In the genomic region with DNA sequence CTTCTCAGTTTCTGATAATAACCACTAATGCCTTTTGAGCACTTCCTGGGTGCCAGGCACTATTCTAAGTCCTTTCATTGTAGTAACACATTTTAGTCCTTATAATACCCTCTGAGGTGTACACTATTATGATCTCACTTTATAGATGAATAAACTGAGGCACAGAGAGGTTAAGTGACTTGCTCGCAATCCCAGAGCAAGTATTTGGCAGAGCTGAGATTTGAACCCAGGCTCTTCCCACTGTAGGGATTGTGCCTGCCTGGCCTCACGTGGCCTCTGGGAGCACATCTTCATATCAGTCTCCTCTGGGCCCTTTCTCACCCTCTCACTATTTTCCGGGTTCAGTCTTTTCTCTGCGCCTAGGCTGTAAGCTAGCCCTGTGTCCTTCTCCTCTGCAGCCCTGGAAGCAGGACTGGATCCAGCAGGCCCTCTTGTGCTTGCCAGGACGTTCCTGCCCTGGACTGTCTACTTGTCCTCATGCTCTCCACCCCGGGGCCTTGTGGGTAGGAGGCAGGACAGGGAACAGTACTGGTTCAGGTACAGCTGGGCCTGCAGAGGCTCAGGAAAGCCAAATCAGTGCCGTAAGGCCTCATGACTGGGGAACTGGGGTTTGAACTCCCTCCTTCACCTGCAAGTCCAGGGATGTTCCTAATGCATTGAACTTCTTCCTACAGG, we compare ENCODE assay signal across 1 cellular context.
TF ChIP-seq lines count a peak whose summit lies in the region.

No MANE protein-coding gene starts in this region.

TF ChIP-seq in HCT116, 20 proteins besides CTCF, POLR2A, EP300 and RAD21 (continued from another document):
- no peak for TF ChIP-seq ZBTB33 (IDR thresholded peaks at IDR 0.05; ENCODE audit: extremely low read depth, insufficient replicate concordance, low read length)
- no peak for TF ChIP-seq FOSL1 (IDR thresholded peaks at IDR 0.05; ENCODE audit: low read depth)
- TF ChIP-seq CEBPB (IDR thresholded peaks at IDR 0.05; ENCODE audit: low read depth), result no peak
- no peak for TF ChIP-seq SRF (IDR thresholded peaks at IDR 0.05; ENCODE audit: low read depth)
- TF ChIP-seq EZH2 (IDR thresholded peaks at IDR 0.05), result no peak
- TF ChIP-seq ZNF274 (IDR thresholded peaks at IDR 0.05; ENCODE audit: low read depth, low read length), result no peak
- no peak for TF ChIP-seq JUND (IDR thresholded peaks at IDR 0.05)
- TF ChIP-seq SP1 (IDR thresholded peaks at IDR 0.05; ENCODE audit: low read depth), result no peak
- no peak for TF ChIP-seq YY1 (IDR thresholded peaks at IDR 0.05; ENCODE audit: extremely low read depth, insufficient replicate concordance, low read depth, low read length)
- TF ChIP-seq MAX (IDR thresholded peaks at IDR 0.05), result no peak; the same call in 1 of the 2 replicates
- TF ChIP-seq, protein P1, sequence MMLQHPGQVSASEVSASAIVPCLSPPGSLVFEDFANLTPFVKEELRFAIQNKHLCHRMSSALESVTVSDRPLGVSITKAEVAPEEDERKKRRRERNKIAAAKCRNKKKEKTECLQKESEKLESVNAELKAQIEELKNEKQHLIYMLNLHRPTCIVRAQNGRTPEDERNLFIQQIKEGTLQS (IDR thresholded peaks at IDR 0.05), result no peak
- no peak for TF ChIP-seq CBX3 (IDR thresholded peaks at IDR 0.05; ENCODE audit: low read depth)
- no peak for TF ChIP-seq POLR2AphosphoS5 (IDR thresholded peaks at IDR 0.05; ENCODE audit: low read depth, low read length)
- TF ChIP-seq EZH2phosphoT487 (IDR thresholded peaks at IDR 0.05; ENCODE audit: borderline replicate concordance), result no peak
